In the genomic region with DNA sequence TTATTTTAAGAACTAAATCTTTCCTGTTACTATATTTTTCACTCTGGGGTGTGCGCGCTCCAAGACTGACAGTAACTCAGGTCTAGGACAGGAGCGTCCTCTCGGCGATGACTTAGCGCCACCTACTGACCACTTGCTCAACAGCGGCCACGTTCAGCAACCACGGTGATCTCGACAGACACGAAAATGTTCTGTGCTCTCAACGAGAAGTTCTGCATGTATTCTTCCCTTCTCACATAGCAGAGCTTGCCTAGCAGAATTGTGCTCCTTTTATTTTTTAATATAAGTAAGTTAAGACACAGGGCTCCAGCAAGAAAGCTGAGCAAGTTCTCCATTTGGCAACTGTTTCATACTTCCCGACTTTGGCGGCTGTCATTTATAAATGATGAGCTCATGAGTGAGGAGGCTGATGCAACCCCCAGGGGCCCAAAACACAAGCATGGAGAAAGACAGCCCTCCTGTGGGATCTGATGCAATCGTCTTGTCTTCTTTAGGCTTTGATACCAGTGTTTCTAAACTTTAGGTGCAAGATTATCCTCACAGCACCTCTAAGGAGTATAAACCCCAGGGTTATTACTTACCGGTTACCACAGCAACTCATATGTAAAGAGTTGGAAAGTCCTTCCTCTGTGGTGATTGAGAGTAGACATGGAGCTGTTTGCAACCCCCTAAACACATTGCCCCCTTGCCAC, we compare ENCODE assay signal across 8 cellular contexts.
A peak's percentile ranks its signal among the peaks of the same experiment; 100 is the strongest.
DNase-seq lines count a peak whose midpoint lies in the region; ATAC-seq, FAIRE-seq and TF ChIP-seq lines count a peak whose summit lies in the region.

No MANE protein-coding gene starts in this region.

- H3K9me3 Mint-ChIP-seq in activated T-cell treated with anti-CD3 and anti-CD28 coated beads, Interleukin-2, amount 50 U/mL, for 72 hours = peaks cover 7 to 14% of the 10 kb centered on the region in 2 donors

- H3K4me1 Mint-ChIP-seq in activated T-cell treated with anti-CD3 and anti-CD28 coated beads, Interleukin-2, amount 50 U/mL, for 72 hours (ENCODE audit: low read depth) = peaks cover 17% of the 10 kb centered on the region

- TF ChIP-seq CTCF in KMS-11 (conservative IDR thresholded peaks at IDR 0.05; ENCODE audit: low read depth, low read length) = peak; percentile 96
- TF ChIP-seq CTCF in fibroblast of pulmonary artery (IDR thresholded peaks at IDR 0.05; ENCODE audit: low read length, missing control alignments) = peak; percentile 99
- peak; percentile 46 for TF ChIP-seq CTCF in neutrophil (IDR thresholded peaks at IDR 0.05)

- H3K4me2 ChIP-seq in GM23248 (ENCODE audit: unreplicated experiment) = peak overlapping the region; percentile 69
- H3K4me2 ChIP-seq in KMS-11 = no peak overlapping the region

- peaks cover 19% of the 10 kb centered on the region; the same call in 1 of the 2 replicates for H3F3A ChIP-seq in GM23248 (ENCODE audit: insufficient read depth)

- H3K27me3 Mint-ChIP-seq in activated T-cell treated with anti-CD3 and anti-CD28 coated beads, Interleukin-2, amount 50 U/mL, for 72 hours (ENCODE audit: low read depth) = no peaks in the 10 kb centered on the region

- peak overlapping the region; percentile 78 for H3K27ac ChIP-seq in GM23248
- H3K27ac ChIP-seq in KMS-11 = no peak overlapping the region
- H3K27ac ChIP-seq in neutrophil = no peak overlapping the region

- H2AFZ ChIP-seq in GM23248 (peak overlapping the region; percentile 78), KMS-11 (ENCODE audit: low read depth) (peak overlapping the region; percentile 39; the same call in 1 of the 2 replicates)

- FAIRE-seq in RCC 7860 (lab: Jason Lieb, UNC) = peak; percentile 69

- 1 to 2% methylated on average over 16 of the region's 16 CpGs for whole genome bisulfite sequencing in GM23248 (ENCODE audit: low coverage in 1 of 2, low lambda C conversion rate in 2 of 2, missing lambda C conversion rate in 2 of 2), 2 experiments

- H3K27ac Mint-ChIP-seq in activated T-cell treated with anti-CD3 and anti-CD28 coated beads, Interleukin-2, amount 50 U/mL, for 72 hours = no peak overlapping the region

- peak overlapping the region; percentile 61 for H3K4me3 ChIP-seq in GM23248
- H3K4me3 ChIP-seq in KMS-11 (IDR thresholded peaks at IDR 0.05; ENCODE audit: insufficient read depth, low read depth, low read length) = no peak overlapping the region
- no peak overlapping the region for H3K4me3 ChIP-seq in fibroblast of pulmonary artery (replicated peaks; ENCODE audit: low read depth, low read length)
- no peak overlapping the region for H3K4me3 ChIP-seq in neutrophil (ENCODE audit: low read depth in 1 of 2, low read length in 1 of 2)

- H3K9ac ChIP-seq in GM23248 = peak overlapping the region; percentile 59
- no peak overlapping the region for H3K9ac ChIP-seq in KMS-11

- H3K79me2 ChIP-seq in GM23248 (ENCODE audit: insufficient read depth) = no peaks in the 10 kb centered on the region
- no peaks in the 10 kb centered on the region for H3K79me2 ChIP-seq in KMS-11 (ENCODE audit: insufficient read depth, low read depth)

- peak; percentile 91 for DNase-seq in ELF-1 (ENCODE audit: low read depth, low spot score)
- DNase-seq in GM23248 = peak; percentile 92
- peak; percentile 77 for DNase-seq in RCC 7860 (ENCODE audit: low spot score)
- peak; percentile 82 to 85 for DNase-seq in activated T-cell treated with anti-CD3 and anti-CD28 coated beads, Interleukin-2, amount 50 U/mL, for 72 hours
- peak; percentile 89 for DNase-seq in fibroblast of pulmonary artery (ENCODE audit: low read depth)
- DNase-seq in stromal cell of bone marrow (ENCODE audit: low read depth) = peak; percentile 87

- H3K27me3 ChIP-seq in GM23248 (replicated peaks; ENCODE audit: insufficient read depth) (no peaks in the 10 kb centered on the region), KMS-11 (ENCODE audit: insufficient read depth, low read depth) (no peaks in the 10 kb centered on the region), neutrophil (no peaks in the 10 kb centered on the region)

- no peak overlapping the region for H3K4me3 Mint-ChIP-seq in activated T-cell treated with anti-CD3 and anti-CD28 coated beads, Interleukin-2, amount 50 U/mL, for 72 hours

- H3K36me3 ChIP-seq in GM23248 (ENCODE audit: low read depth) (no peaks in the 10 kb centered on the region), KMS-11 (ENCODE audit: insufficient read depth) (no peaks in the 10 kb centered on the region), neutrophil (no peaks in the 10 kb centered on the region)

- H3K9me2 ChIP-seq in GM23248 (ENCODE audit: insufficient read depth) = no peaks in the 10 kb centered on the region

- H4K20me1 ChIP-seq in GM23248 (ENCODE audit: insufficient read depth) (no peaks in the 10 kb centered on the region), KMS-11 (ENCODE audit: insufficient read depth) (no peaks in the 10 kb centered on the region)

- peaks cover 18% of the 10 kb centered on the region for H3K4me1 ChIP-seq in GM23248 (ENCODE audit: insufficient read depth)
- H3K4me1 ChIP-seq in KMS-11 (ENCODE audit: low read depth, poor library complexity, severe bottlenecking) = peaks cover 9% of the 10 kb centered on the region
- H3K4me1 ChIP-seq in neutrophil (ENCODE audit: control insufficient read depth in 1 of 2, insufficient read depth in 1 of 2, low read depth in 1 of 2, low read length in 1 of 2) = peaks cover 6 to 7% of the 10 kb centered on the region in 2 experiments

- peaks cover 8 to 13% of the 10 kb centered on the region in 2 donors for H3K36me3 Mint-ChIP-seq in activated T-cell treated with anti-CD3 and anti-CD28 coated beads, Interleukin-2, amount 50 U/mL, for 72 hours (ENCODE audit: insufficient read depth in 2 of 2)

- ATAC-seq in activated T-cell treated with anti-CD3 and anti-CD28 coated beads, Interleukin-2, amount 50 U/mL, for 72 hours (replicated peaks in 1 of 2) = peak; percentile 97 to 98

- in situ Hi-C loops in GM23248 (cut with MboI) = loop anchor here (10.0 kb wide), 1 partner anchor 711 kb away; the partner anchor contains the start of gene DUSP10

- H3K9me3 ChIP-seq in GM23248 (ENCODE audit: low read depth) (no peaks in the 10 kb centered on the region), neutrophil (no peaks in the 10 kb centered on the region)

Comparison
In these comparisons a context has a peak if more than half of its experiments do, and no peak if none do; other contexts are left out.
1. CTCF ChIP-seq: peak in every context shown above with its lines; median percentile 99 in fibroblast of pulmonary artery; 96 in KMS-11; 46 in neutrophil.